1 cellular context compared by ENCODE assay signal in genomic region chr1:198627436-198628063, GRCh38.
TF ChIP-seq lines count a peak whose summit lies in the region.

No MANE protein-coding gene starts in this region.

TF ChIP-seq in GM12878, 131 proteins besides CTCF, POLR2A, EP300 and RAD21 (continued from another document):
- no peak for TF ChIP-seq REST (IDR thresholded peaks at IDR 0.05; ENCODE audit: low read depth, low read length)
- no peak for TF ChIP-seq IKZF2 (IDR thresholded peaks at IDR 0.05)
- no peak for TF ChIP-seq YBX1 (IDR thresholded peaks at IDR 0.05)
- TF ChIP-seq NFYA (IDR thresholded peaks at IDR 0.05; ENCODE audit: borderline replicate concordance, low read depth, low read length), result no peak
- TF ChIP-seq CREB1 (IDR thresholded peaks at IDR 0.05; ENCODE audit: low read depth), result no peak
- TF ChIP-seq SMARCA5 (IDR thresholded peaks at IDR 0.05), result no peak
- no peak for TF ChIP-seq HDAC6 (IDR thresholded peaks at IDR 0.05; ENCODE audit: unreplicated experiment)
- no peak for TF ChIP-seq TCF12 (IDR thresholded peaks at IDR 0.05; ENCODE audit: low read depth, low read length)
- no peak for TF ChIP-seq RB1 (IDR thresholded peaks at IDR 0.05; ENCODE audit: borderline replicate concordance)
